Comparison of ENCODE assay signal across 12 cellular contexts in genomic region chr6:158708239-158708638, GRCh38. TPM values are rescaled to one million over a fixed set of nuclear protein-coding genes. Genes with fewer than 3 reads are reported as not detected.
DNase-seq lines count a peak whose midpoint lies in the region; ATAC-seq, FAIRE-seq and TF ChIP-seq lines count a peak whose summit lies in the region.
"Had no signal": no experiment of that assay in that cellular context is flagged by ENCODE, and none has a peak within 500 bp of the region (broad histone marks: within the 10 kb centered on the region; RNA-seq: fewer than 3 reads in every experiment).

No MANE protein-coding gene starts in this region.

- H3K4me1 ChIP-seq in GM23338 (ENCODE audit: insufficient read depth) (no peaks in the 10 kb centered on the region), right cardiac atrium (ENCODE audit: control insufficient read depth, insufficient read depth, low read length) (peaks cover 10% of the 10 kb centered on the region), sigmoid colon (peaks cover 0 to 51% (median 47%) of the 10 kb centered on the region in 4 donors)

- H3F3A ChIP-seq in GM23338 (replicated peaks; ENCODE audit: low read depth), result no peaks in the 10 kb centered on the region

- H3K9me2 ChIP-seq in GM23338 (ENCODE audit: insufficient read depth), result no peaks in the 10 kb centered on the region

- TF ChIP-seq EP300 in sigmoid colon (IDR thresholded peaks at IDR 0.05), result no peak

- H3K27ac Mint-ChIP-seq in GM23338, result no peak overlapping the region

- DNase-seq in GM23338 (ENCODE audit: low spot score), result no peak
- peak; percentile 82 for DNase-seq in astrocyte of the hippocampus (ENCODE audit: low read depth, low spot score)
- peak; percentile 71 to 88 (median 88) for DNase-seq in right cardiac atrium
- peak; percentile 76 for DNase-seq in sigmoid colon
- no peak for DNase-seq in GM10266 (ENCODE audit: extremely low spot score)
- no peak for DNase-seq in D721Med (ENCODE audit: insufficient read length, low spot score)
- DNase-seq: SHP77; stimulated activated CD4-positive, alpha-beta T cell treated with anti-CD3 and anti-CD28 coated beads, Interleukin-4, amount 100 ng/mL, for 1 hour had no signal

- no peaks in the 10 kb centered on the region for H3K36me3 Mint-ChIP-seq in GM23338 (ENCODE audit: low read depth)

- no peak overlapping the region for H3K4me2 ChIP-seq in GM23338

- no peaks in the 10 kb centered on the region for H3K79me2 ChIP-seq in GM23338 (replicated peaks; ENCODE audit: insufficient read depth)

- TF ChIP-seq CTCF in GM23338 (conservative IDR thresholded peaks at IDR 0.05; ENCODE audit: low read depth in 2 of 2) (no peak), sigmoid colon (IDR thresholded peaks at IDR 0.05) (no peak), GM10266 (IDR thresholded peaks at IDR 0.05; ENCODE audit: control insufficient read depth, insufficient read depth, low read depth, missing control alignments) (no peak), D721Med (IDR thresholded peaks at IDR 0.05; ENCODE audit: insufficient read depth, missing control alignments) (no peak)

- H3K4me3 ChIP-seq in GM23338 (no peak overlapping the region), right cardiac atrium (ENCODE audit: low read length) (no peak overlapping the region), sigmoid colon (peak overlapping the region in 1 of 4 donors; percentile 7)
- H3K4me3 ChIP-seq: colonic mucosa had no signal

- no peaks in the 10 kb centered on the region for H3K27me3 ChIP-seq in GM23338 (ENCODE audit: insufficient read depth)
- no peaks in the 10 kb centered on the region for H3K27me3 ChIP-seq in right cardiac atrium (ENCODE audit: control insufficient read depth, insufficient read depth)
- no peaks in the 10 kb centered on the region for H3K27me3 ChIP-seq in sigmoid colon
- H3K27me3 ChIP-seq: colonic mucosa had no signal

- ATAC-seq in GM23338 (peak; percentile 7; the same call in 1 of the 3 replicates), right cardiac atrium (peak; percentile 68 to 80), HG02973 (IDR thresholded peaks at IDR 0.05; ENCODE audit: unreplicated experiment) (no peak), GM21723 (IDR thresholded peaks at IDR 0.05; ENCODE audit: unreplicated experiment) (no peak)

- H3K27ac ChIP-seq in GM23338 (ENCODE audit: low read depth), result no peak overlapping the region
- peak overlapping the region; percentile 78 for H3K27ac ChIP-seq in right cardiac atrium (ENCODE audit: low read length)
- H3K27ac ChIP-seq in sigmoid colon, result peak overlapping the region; percentile 70 to 82 (median 74)
- H3K27ac ChIP-seq: colonic mucosa had no signal

- intact Hi-C loops in right cardiac atrium (cut with DNase I), result loop anchor here in 3 of 4 donors (10.0 kb wide), 2 partner anchors 107 to 397 kb away; partner anchors contain the start of gene EZR (in 3 of the 3)
- intact Hi-C loops in sigmoid colon (cut with DNase I), result loop anchor here (5.0 to 10.0 kb wide), 4 partner anchors 44 to 427 kb away; no protein-coding TSS in a partner anchor

- no peaks in the 10 kb centered on the region for H4K20me1 ChIP-seq in GM23338 (replicated peaks; ENCODE audit: insufficient read depth)

- H3K4me1 Mint-ChIP-seq in GM23338, result peaks cover 7% of the 10 kb centered on the region

- H2AFZ ChIP-seq in GM23338, result 0 out of 2 replicates have a peak overlapping the region, but pooled peaks have one; percentile 12

- H3K9me3 Mint-ChIP-seq in GM23338, result no peaks in the 10 kb centered on the region

- H3K27me3 Mint-ChIP-seq in GM23338 (ENCODE audit: insufficient read depth, low read depth, poor library complexity), result peaks cover 5% of the 10 kb centered on the region

- no peak overlapping the region for H3K4me3 Mint-ChIP-seq in GM23338

- no peaks in the 10 kb centered on the region for H3K36me3 ChIP-seq in GM23338 (ENCODE audit: insufficient read depth)
- no peaks in the 10 kb centered on the region for H3K36me3 ChIP-seq in sigmoid colon
- H3K36me3 ChIP-seq: colonic mucosa had no signal

- 30% methylated on average over 14 of the region's 14 CpGs for WGBS in right cardiac atrium
- WGBS in sigmoid colon, 2 donors, result 82 to 83% methylated on average over 14 of the region's 14 CpGs

- FAIRE-seq in D721Med (lab: Jason Lieb, UNC), result no peak
- FAIRE-seq: islet of Langerhans had no signal

- no peak for TF ChIP-seq POLR2A in sigmoid colon (IDR thresholded peaks at IDR 0.05)

- H3K9me3 ChIP-seq in right cardiac atrium (ENCODE audit: control insufficient read depth, low read length) (no peaks in the 10 kb centered on the region), sigmoid colon (no peaks in the 10 kb centered on the region)
- H3K9me3 ChIP-seq: colonic mucosa had no signal

TF ChIP-seq in GM23338, 12 proteins besides CTCF, POLR2A, EP300 and RAD21 (continues in another document):
- no peak for TF ChIP-seq ZNF331 (CRISPR knock-in tag; IDR thresholded peaks at IDR 0.05; ENCODE audit: low read depth)
- TF ChIP-seq JUNB (IDR thresholded peaks at IDR 0.05; ENCODE audit: unreplicated experiment), result no peak
- no peak for TF ChIP-seq ETS1 (IDR thresholded peaks at IDR 0.05)
- TF ChIP-seq POLR2AphosphoS5 (IDR thresholded peaks at IDR 0.05; ENCODE audit: low read depth), result no peak
- TF ChIP-seq REST (IDR thresholded peaks at IDR 0.05; ENCODE audit: unreplicated experiment), result no peak
- TF ChIP-seq EZH2phosphoT487 (IDR thresholded peaks at IDR 0.05; ENCODE audit: unreplicated experiment), result no peak
- no peak for TF ChIP-seq NANOG (IDR thresholded peaks at IDR 0.05; ENCODE audit: borderline replicate concordance)
- TF ChIP-seq ZNF114 (CRISPR knock-in tag; IDR thresholded peaks at IDR 0.05), result no peak
- TF ChIP-seq CREB1 (CRISPR knock-in tag; IDR thresholded peaks at IDR 0.05; ENCODE audit: low read depth), result no peak

RNA-seq across cellular contexts. Expression of gene SYTL3, which starts 58.4 kb away (rescaled TPM):
- 0.07 TPM in 1 of 2 replicates, not detected in the other for total RNA-seq in GM23338 (2014; rRNA removed; shearing (Covaris generic))
- polyA plus RNA-seq in GM23338 (2016; fragmentation: Nextera tagmentation; extraction: Ambion mirVana) (not detected in 2 replicates), right cardiac atrium (5.0 TPM), sigmoid colon (1 to 10 TPM; 1.6 to 6.9 (median 1.8) TPM)
- total RNA-seq in right cardiac atrium (10 to 100 TPM in 2 of 4 donors, 1 to 10 TPM in 2; 5.1 to 10.4 (median 10.0) TPM), sigmoid colon (1 to 10 TPM; 3.1 to 4.3 (median 3.6) TPM)

Comparison
In these comparisons a context has a peak if more than half of its experiments do, and no peak if none do; other contexts are left out.
1. ATAC-seq: peak in GM23338 (single experiment) and right cardiac atrium (2 of 2); none in HG02973 (single experiment) and GM21723 (single experiment).
2. DNase-seq: peak in astrocyte of the hippocampus (single experiment), right cardiac atrium (3 of 3) and sigmoid colon (single experiment); none in GM23338 (single experiment), GM10266 (single experiment) and D721Med (single experiment).